8 cellular contexts compared by ENCODE assay signal in the genomic region with DNA sequence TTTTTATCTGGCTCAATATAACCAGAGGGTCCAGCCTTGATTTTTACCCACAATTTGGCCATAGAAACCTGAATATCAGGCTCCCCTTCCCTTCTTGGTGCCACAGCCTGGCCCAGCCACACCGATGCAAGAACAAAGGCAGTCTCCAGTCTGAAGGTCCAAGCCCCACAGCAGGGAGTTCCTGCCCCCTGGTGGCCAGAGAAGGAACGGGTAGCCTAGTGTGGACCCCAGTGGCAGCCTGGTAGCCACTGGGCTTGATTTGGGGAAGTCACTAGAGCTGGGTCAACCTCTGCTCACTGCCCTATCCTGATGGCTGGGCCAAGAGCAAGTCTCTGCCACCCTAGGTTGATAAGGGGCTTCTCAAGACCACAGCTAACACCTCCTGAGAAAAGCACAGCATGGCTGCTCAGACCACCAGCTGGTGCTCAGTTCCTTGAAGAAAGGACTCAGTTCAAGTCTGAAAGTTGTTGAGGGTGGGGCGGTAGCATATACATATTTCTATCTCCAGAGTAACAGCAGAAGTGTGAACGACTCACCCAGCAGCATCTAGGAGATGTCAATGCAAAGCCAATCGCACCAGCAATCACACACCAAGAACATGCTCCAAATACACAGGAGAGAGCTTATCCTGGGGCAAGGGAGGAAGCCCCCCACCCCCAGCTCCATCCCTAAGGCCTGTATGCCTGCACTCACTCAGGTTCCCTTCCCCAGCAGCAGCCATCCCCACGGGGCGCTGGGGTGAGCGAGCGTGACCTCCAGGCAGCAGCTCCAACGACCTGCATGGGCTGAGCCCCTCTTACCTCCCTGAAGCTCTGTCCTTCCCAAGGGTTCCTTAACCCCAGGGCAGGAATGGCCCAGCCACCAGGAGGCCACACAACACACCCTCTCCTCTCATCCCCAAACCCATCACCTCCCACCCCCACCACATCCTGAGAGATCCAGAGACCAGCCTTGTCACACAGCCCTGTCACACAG. TPM values are rescaled to one million over a fixed set of nuclear protein-coding genes. Genes with fewer than 3 reads are reported as not detected.
DNase-seq lines count a peak whose midpoint lies in the region; ATAC-seq, FAIRE-seq and TF ChIP-seq lines count a peak whose summit lies in the region.

No MANE protein-coding gene starts in this region.

- no peaks in the 10 kb centered on the region for H3F3A ChIP-seq in SU-DHL-6 (ENCODE audit: insufficient read depth)

- DNase-seq in A673 (ENCODE audit: low spot score) (peak; percentile 61), LNCaP clone FGC (ENCODE audit: low read depth) (no peak), cardiac muscle cell (ENCODE audit: low read depth in 1 of 2, low spot score in 1 of 2) (peak; percentile 77 to 86), posterior vena cava (ENCODE audit: low spot score) (peak; percentile 96), urothelium cell line (ENCODE audit: low spot score) (peak; percentile 76)
- peak; percentile 83 for DNase-seq in activated naive CD8-positive, alpha-beta T cell treated with anti-CD3 and anti-CD28 coated beads, Interleukin-2, amount 50 U/mL, for 16 hours (ENCODE audit: low read depth, low spot score)

- no peak overlapping the region for H2AFZ ChIP-seq in SU-DHL-6 (ENCODE audit: low read depth, low read length, severe bottlenecking)

- ATAC-seq in GM18502 (IDR thresholded peaks at IDR 0.05; ENCODE audit: poor library complexity, unreplicated experiment): peak; percentile 57

- H3K9me2 ChIP-seq in SU-DHL-6 (replicated peaks; ENCODE audit: insufficient read depth, low read length): no peaks in the 10 kb centered on the region

- H3K9ac ChIP-seq in SU-DHL-6 (ENCODE audit: low read length): no peak overlapping the region

- BruUV-seq in A673 (replicated peaks; lab: Mats Ljungman, UMichigan): no TSS peak

- H4K20me1 ChIP-seq in SU-DHL-6 (ENCODE audit: low read depth, low read length): no peaks in the 10 kb centered on the region

- H3K27ac ChIP-seq in A673 (ENCODE audit: low read depth, low read length, poor library complexity, severe bottlenecking) (no peak overlapping the region), SU-DHL-6 (ENCODE audit: low read depth, low read length) (no peak overlapping the region), cardiac muscle cell (no peak overlapping the region)

- H3K4me3 ChIP-seq in A673 (ENCODE audit: low read depth, low read length, poor library complexity, severe bottlenecking): no peak overlapping the region
- H3K4me3 ChIP-seq in LNCaP clone FGC (ENCODE audit: low read depth, low read length): no peak overlapping the region
- no peak overlapping the region for H3K4me3 ChIP-seq in SU-DHL-6 (ENCODE audit: insufficient read depth, low read length, poor library complexity, severe bottlenecking)
- no peak overlapping the region for H3K4me3 ChIP-seq in cardiac muscle cell

- POLR2A ChIA-PET in A673 (lab: Charles Lee; ENCODE audit: low non-redundant PET): no interaction called here

- H3K4me1 ChIP-seq in A673 (ENCODE audit: insufficient read depth, low read length, poor library complexity, severe bottlenecking): no peaks in the 10 kb centered on the region
- H3K4me1 ChIP-seq in cardiac muscle cell (ENCODE audit: low read depth): peaks cover 6% of the 10 kb centered on the region

- peak; percentile 71 for TF ChIP-seq CTCF in A673 (conservative IDR thresholded peaks at IDR 0.05; ENCODE audit: low read depth, low read length)
- TF ChIP-seq CTCF in LNCaP clone FGC (IDR thresholded peaks at IDR 0.05; ENCODE audit: control insufficient read depth, extremely low read depth, insufficient read depth): peak; percentile 95
- peak; percentile 90 for TF ChIP-seq CTCF in SU-DHL-6 (IDR thresholded peaks at IDR 0.05; ENCODE audit: insufficient read depth, low read length, poor library complexity, severe bottlenecking)
- TF ChIP-seq CTCF in cardiac muscle cell (IDR thresholded peaks at IDR 0.05; ENCODE audit: low read depth, low read length): peak; percentile 98

- H3K79me2 ChIP-seq in SU-DHL-6 (ENCODE audit: insufficient read depth, low read length): no peaks in the 10 kb centered on the region

- intact Hi-C loops in A673 (cut with micrococcal nuclease; ENCODE audit: unreplicated experiment) (loop anchor here (5.0 to 10.0 kb wide), 2 partner anchors 74 to 317 kb away; no protein-coding TSS in a partner anchor), posterior vena cava (cut with DNase I) (loop anchor here (2.0 to 10.0 kb wide), 3 partner anchors 84 to 274 kb away; no protein-coding TSS in a partner anchor)

- CTCF ChIA-PET in A673 (lab: Charles Lee): interaction anchor here (0.6 to 0.9 kb wide), 2 partner anchors 113 to 323 kb away, joined by 3 read pairs; no protein-coding TSS in a partner anchor

- FAIRE-seq in urothelium cell line (lab: Jason Lieb, UNC): no peak

- H3K9me3 ChIP-seq in A673 (ENCODE audit: low read depth, low read length, poor library complexity, severe bottlenecking): no peaks in the 10 kb centered on the region
- H3K9me3 ChIP-seq in SU-DHL-6 (ENCODE audit: insufficient read depth, low read length): no peaks in the 10 kb centered on the region
- no peaks in the 10 kb centered on the region for H3K9me3 ChIP-seq in cardiac muscle cell (ENCODE audit: low read depth)

- H3K36me3 ChIP-seq in A673 (ENCODE audit: insufficient read depth, low read length, poor library complexity, severe bottlenecking): no peaks in the 10 kb centered on the region
- H3K36me3 ChIP-seq in SU-DHL-6 (ENCODE audit: low read length): no peaks in the 10 kb centered on the region
- peaks cover 49% of the 10 kb centered on the region for H3K36me3 ChIP-seq in cardiac muscle cell

- no peaks in the 10 kb centered on the region for H3K27me3 ChIP-seq in A673 (replicated peaks; ENCODE audit: insufficient read depth, low read depth, low read length, poor library complexity)
- no peaks in the 10 kb centered on the region for H3K27me3 ChIP-seq in SU-DHL-6 (ENCODE audit: low read length)
- no peaks in the 10 kb centered on the region for H3K27me3 ChIP-seq in cardiac muscle cell

- H3K4me2 ChIP-seq in SU-DHL-6 (ENCODE audit: low read depth, low read length, poor library complexity, severe bottlenecking): no peak overlapping the region

RNA-seq across cellular contexts. Expression of a gene that starts 7.6 kb away (rescaled TPM):
- total RNA-seq in A673 (2021) (5.0 and 7.2 TPM in 2 replicates), cardiac muscle cell (64.9 and 94.4 TPM in 2 replicates), posterior vena cava (1 to 10 TPM; 2.0 to 4.5 TPM)
- polyA plus RNA-seq in cardiac muscle cell: 43.8 and 74.7 TPM in 2 replicates

RNA-seq across cellular contexts. Expression of a gene that starts 14.6 kb away (rescaled TPM):
- total RNA-seq in A673 (2021): 0.49 and 0.81 TPM in 2 replicates
- total RNA-seq in cardiac muscle cell: 0.81 and 1.1 TPM in 2 replicates
- polyA plus RNA-seq in cardiac muscle cell: 0.47 and 0.95 TPM in 2 replicates
- total RNA-seq in posterior vena cava: not detected

RNA-seq across cellular contexts. Expression of a gene that starts 45.0 kb away (rescaled TPM):
- total RNA-seq in A673 (2021): 61.8 and 63.5 TPM in 2 replicates
- 68.0 and 86.0 TPM in 2 replicates for total RNA-seq in cardiac muscle cell
- polyA plus RNA-seq in cardiac muscle cell: 92.3 and 147 TPM in 2 replicates
- 100 to 1,000 TPM; 142 to 147 TPM for total RNA-seq in posterior vena cava

RNA-seq across cellular contexts. Expression of a gene that starts 46.1 kb away (rescaled TPM):
- total RNA-seq in A673 (2021): 16.4 and 24.8 TPM in 2 replicates
- total RNA-seq in cardiac muscle cell: 53.8 and 76.6 TPM in 2 replicates
- 41.3 and 63.0 TPM in 2 replicates for polyA plus RNA-seq in cardiac muscle cell
- total RNA-seq in posterior vena cava: 1 to 10 TPM; 4.2 to 5.3 TPM
